ENCODE assay signal across 1 cellular context in the genomic region with DNA sequence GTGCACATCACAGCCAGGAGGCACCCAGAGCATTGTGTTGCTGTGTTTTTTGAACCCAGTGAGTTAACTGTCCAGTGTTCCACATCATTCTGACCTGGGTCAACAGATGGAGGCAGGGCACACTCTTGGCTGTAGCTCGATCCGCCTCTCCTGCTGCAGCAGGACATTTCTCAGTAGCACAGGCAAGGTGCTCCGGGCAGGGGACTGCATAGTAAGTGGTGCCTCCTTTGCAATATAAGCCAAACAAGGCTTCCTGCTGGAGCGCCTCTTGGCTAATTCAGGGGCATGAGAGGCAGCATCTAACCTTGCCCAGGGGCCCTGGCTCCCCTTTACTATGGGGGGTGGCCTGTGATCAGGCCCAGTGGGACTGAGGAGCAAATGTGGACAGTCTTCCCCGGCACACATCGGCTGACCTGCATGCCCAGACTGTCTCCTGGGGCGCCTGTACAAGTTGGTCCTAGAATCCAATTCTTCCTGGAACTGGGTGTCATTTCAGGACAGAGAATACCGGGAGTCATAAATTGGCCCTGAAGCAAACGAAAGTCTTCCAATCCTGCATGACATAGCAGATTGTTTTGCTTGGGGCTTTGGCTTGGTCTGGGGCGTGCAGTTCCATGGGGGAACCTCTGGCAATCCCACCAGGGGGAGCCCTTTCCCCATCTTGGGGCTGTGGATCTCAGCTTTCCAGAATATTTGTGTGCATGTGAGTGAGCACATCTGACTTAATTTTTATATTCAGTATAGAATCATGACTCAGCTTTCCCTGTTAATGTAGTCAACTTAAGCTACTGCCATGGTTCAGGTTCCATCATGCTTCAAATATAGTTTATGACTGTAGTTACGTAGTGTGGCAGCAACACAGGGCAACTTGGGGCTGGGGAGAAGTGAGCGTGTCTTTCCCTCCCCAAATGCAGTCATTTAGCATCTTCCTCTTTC.
TF ChIP-seq lines count a peak whose summit lies in the region.

No MANE protein-coding gene starts in this region.

TF ChIP-seq in Ishikawa, 13 proteins besides CTCF, POLR2A, EP300 and RAD21 (continued from another document):
- TF ChIP-seq CEBPB (IDR thresholded peaks at IDR 0.05) = no peak
- TF ChIP-seq FOXM1 (IDR thresholded peaks at IDR 0.05; ENCODE audit: borderline replicate concordance, low read depth) = no peak
